Comparison of ENCODE assay signal across 8 cellular contexts in the genomic region with DNA sequence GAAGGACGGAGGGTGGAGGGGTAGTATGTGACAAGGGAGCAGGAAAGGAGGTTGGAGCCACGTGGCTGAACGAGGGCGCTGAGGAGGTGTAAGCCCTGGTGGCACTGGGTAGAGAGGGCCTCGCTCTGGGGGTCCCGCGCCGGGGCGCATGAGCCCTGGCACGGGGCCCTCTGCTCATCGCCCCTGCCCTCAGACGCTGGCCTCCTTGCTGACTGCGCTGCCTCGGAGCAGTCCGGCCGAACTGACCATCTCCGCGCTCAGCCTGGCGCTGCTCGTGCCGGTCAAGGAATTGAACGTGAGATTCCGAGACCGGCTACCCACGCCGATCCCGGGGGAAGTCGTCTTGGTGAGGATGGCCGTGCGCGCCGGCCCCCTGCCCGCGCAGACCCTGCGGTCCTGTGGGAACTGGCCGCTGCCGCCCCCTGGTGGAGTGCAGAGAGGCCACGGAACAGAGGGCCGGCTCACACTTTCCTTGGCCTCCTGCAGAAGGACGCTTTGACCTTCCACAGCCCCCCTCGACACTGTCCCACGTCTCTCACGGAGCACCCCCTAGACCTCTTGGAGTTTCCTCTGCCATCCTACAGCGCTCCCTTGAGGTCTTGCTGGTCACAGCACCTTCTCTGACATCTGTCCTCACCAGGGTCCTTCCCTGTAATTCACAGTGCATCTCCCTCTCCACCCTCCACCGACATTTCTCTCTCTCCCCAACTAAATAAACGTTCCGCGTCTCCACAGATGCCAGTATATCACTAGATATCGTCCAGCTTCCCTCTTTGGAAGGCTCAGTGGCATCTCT. TPM values are rescaled to one million over a fixed set of nuclear protein-coding genes. Genes with fewer than 3 reads are reported as not detected.
DNase-seq lines count a peak whose midpoint lies in the region; ATAC-seq and TF ChIP-seq lines count a peak whose summit lies in the region.

No MANE protein-coding gene starts in this region.

- H3K4me1 ChIP-seq in BLaER1 treated with 17β-estradiol and CSF1 and Interleukin-3, amounts not matched to agents 10 nM and 100 nM: peaks cover 18 to 32% (median 26%) of the 10 kb centered on the region in 10 experiments
- H3K4me1 ChIP-seq in neural progenitor cell (peaks cover 18% of the 10 kb centered on the region), aorta (ENCODE audit: control insufficient read depth in 1 of 2, insufficient read depth in 2 of 2, low read length in 2 of 2) (no peaks in the 10 kb centered on the region)

- H3K27me3 ChIP-seq in BLaER1 treated with 17β-estradiol and CSF1 and Interleukin-3, amounts not matched to agents 10 nM and 100 nM: peaks cover 91 to 97% (median 96%) of the 10 kb centered on the region in 11 experiments
- H3K27me3 ChIP-seq in neural progenitor cell: peaks cover 100% of the 10 kb centered on the region
- H3K27me3 ChIP-seq in aorta (ENCODE audit: control insufficient read depth in 1 of 2, insufficient read depth in 2 of 2, low read length in 1 of 2): no peaks in the 10 kb centered on the region

- TF ChIP-seq CTCF in fibroblast of villous mesenchyme (IDR thresholded peaks at IDR 0.05; ENCODE audit: insufficient read depth, low read depth, low read length) (peak; percentile 90), neural progenitor cell (IDR thresholded peaks at IDR 0.05) (peak; percentile 86)

- H3K9me3 ChIP-seq in BLaER1 treated with 17β-estradiol and CSF1 and Interleukin-3, amounts not matched to agents 10 nM and 100 nM (replicated peaks in 1 of 11): peaks cover 0 to 9% (median 0%) of the 10 kb centered on the region in 11 experiments; a peak in 2 of 22 replicates
- H3K9me3 ChIP-seq in neural progenitor cell (ENCODE audit: low read depth) (no peaks in the 10 kb centered on the region), aorta (ENCODE audit: control insufficient read depth, low read length) (no peaks in the 10 kb centered on the region)

- peaks cover 91% of the 10 kb centered on the region for H3K27me3 Mint-ChIP-seq in activated T-helper 1 cell treated with anti-CD3 and anti-CD28 coated beads, Interleukin-12 subunit alpha, Interleukin-12 subunit beta, Interleukin-2, Interleukin-4 antibody, amounts not matched to agents 30 ng/mL and 10 ng/mL and 1 ng/mL, durations not matched to agents 14 hours and 24 hours and 36 hours (ENCODE audit: insufficient read depth)
- H3K27me3 Mint-ChIP-seq in neural progenitor cell (ENCODE audit: insufficient read depth, low read depth): peaks cover 60% of the 10 kb centered on the region

- 0 out of 22 replicates have a peak overlapping the region, but pooled peaks of 2 of the 11 experiments have one; percentile 11 to 15 for H3K9ac ChIP-seq in BLaER1 treated with 17β-estradiol and CSF1 and Interleukin-3, amounts not matched to agents 10 nM and 100 nM
- no peak overlapping the region for H3K9ac ChIP-seq in neural progenitor cell

- no peaks in the 10 kb centered on the region for H3K79me2 ChIP-seq in neural progenitor cell (ENCODE audit: low read depth)

- WGBS in aorta, 2 donors: 3 to 6% methylated on average over 40 to 49 of the region's 49 CpGs

- peak overlapping the region; percentile 30 to 89 (median 72) for H3K4me2 ChIP-seq in BLaER1 treated with 17β-estradiol and CSF1 and Interleukin-3, amounts not matched to agents 10 nM and 100 nM
- peak overlapping the region; percentile 99 for H3K4me2 ChIP-seq in neural progenitor cell

- DNase-seq in NCI-H460 (ENCODE audit: extremely low read depth, low read depth): peak; percentile 46
- DNase-seq in activated T-helper 1 cell treated with anti-CD3 and anti-CD28 coated beads, Interleukin-12 subunit alpha, Interleukin-12 subunit beta, Interleukin-2, Interleukin-4 antibody, amounts not matched to agents 30 ng/mL and 10 ng/mL and 1 ng/mL, durations not matched to agents 14 hours and 24 hours and 36 hours (ENCODE audit: low spot score): peak; percentile 48
- DNase-seq in fibroblast of villous mesenchyme (ENCODE audit: low read depth): no peak
- DNase-seq in neural progenitor cell (ENCODE audit: low spot score): peak; percentile 81
- DNase-seq in aorta: peak; percentile 71 to 92

- H3K27ac Mint-ChIP-seq in activated T-helper 1 cell treated with anti-CD3 and anti-CD28 coated beads, Interleukin-12 subunit alpha, Interleukin-12 subunit beta, Interleukin-2, Interleukin-4 antibody, amounts not matched to agents 30 ng/mL and 10 ng/mL and 1 ng/mL, durations not matched to agents 14 hours and 24 hours and 36 hours: no peak overlapping the region
- H3K27ac Mint-ChIP-seq in neural progenitor cell: no peak overlapping the region

- H3K4me3 Mint-ChIP-seq in activated T-helper 1 cell treated with anti-CD3 and anti-CD28 coated beads, Interleukin-12 subunit alpha, Interleukin-12 subunit beta, Interleukin-2, Interleukin-4 antibody, amounts not matched to agents 30 ng/mL and 10 ng/mL and 1 ng/mL, durations not matched to agents 14 hours and 24 hours and 36 hours: peak overlapping the region; percentile 80
- H3K4me3 Mint-ChIP-seq in neural progenitor cell: peak overlapping the region; percentile 83

- ATAC-seq in GM21529 (IDR thresholded peaks at IDR 0.05; ENCODE audit: unreplicated experiment): peak; percentile 52
- ATAC-seq in aorta (ENCODE audit: low FRiP score): peak; percentile 80
- ATAC-seq in HG02840 (IDR thresholded peaks at IDR 0.05; ENCODE audit: low FRiP score, unreplicated experiment): no peak

- H4K20me1 ChIP-seq in BLaER1 treated with 17β-estradiol and CSF1 and Interleukin-3, amounts not matched to agents 10 nM and 100 nM: peaks cover 0 to 36% (median 19%) of the 10 kb centered on the region in 11 experiments; a peak in 13 of 22 replicates
- peaks cover 42% of the 10 kb centered on the region for H4K20me1 ChIP-seq in neural progenitor cell (ENCODE audit: low read depth)

- peak overlapping the region; percentile 8 to 54 (median 36); a peak in 16 of 20 replicates for H3K4me3 ChIP-seq in BLaER1 treated with 17β-estradiol and CSF1 and Interleukin-3, amounts not matched to agents 10 nM and 100 nM
- peak overlapping the region; percentile 32 for H3K4me3 ChIP-seq in fibroblast of villous mesenchyme (ENCODE audit: low read depth, low read length)
- H3K4me3 ChIP-seq in neural progenitor cell: peak overlapping the region; percentile 50
- H3K4me3 ChIP-seq in aorta (ENCODE audit: low read length in 2 of 2): peak overlapping the region in 1 of 2 donors; percentile 14

- H3K36me3 Mint-ChIP-seq in activated T-helper 1 cell treated with anti-CD3 and anti-CD28 coated beads, Interleukin-12 subunit alpha, Interleukin-12 subunit beta, Interleukin-2, Interleukin-4 antibody, amounts not matched to agents 30 ng/mL and 10 ng/mL and 1 ng/mL, durations not matched to agents 14 hours and 24 hours and 36 hours (ENCODE audit: low read depth): no peaks in the 10 kb centered on the region
- H3K36me3 Mint-ChIP-seq in neural progenitor cell: peaks cover 17% of the 10 kb centered on the region

- no peaks in the 10 kb centered on the region for H3K9me3 Mint-ChIP-seq in activated T-helper 1 cell treated with anti-CD3 and anti-CD28 coated beads, Interleukin-12 subunit alpha, Interleukin-12 subunit beta, Interleukin-2, Interleukin-4 antibody, amounts not matched to agents 30 ng/mL and 10 ng/mL and 1 ng/mL, durations not matched to agents 14 hours and 24 hours and 36 hours
- peaks cover under 1% of the 10 kb centered on the region for H3K9me3 Mint-ChIP-seq in neural progenitor cell

- H3K4me1 Mint-ChIP-seq in activated T-helper 1 cell treated with anti-CD3 and anti-CD28 coated beads, Interleukin-12 subunit alpha, Interleukin-12 subunit beta, Interleukin-2, Interleukin-4 antibody, amounts not matched to agents 30 ng/mL and 10 ng/mL and 1 ng/mL, durations not matched to agents 14 hours and 24 hours and 36 hours (ENCODE audit: low read depth): peaks cover 23% of the 10 kb centered on the region
- H3K4me1 Mint-ChIP-seq in neural progenitor cell: peaks cover 18% of the 10 kb centered on the region

- H2AFZ ChIP-seq in neural progenitor cell (replicated peaks): peak overlapping the region; percentile 65

- H3K36me3 ChIP-seq in BLaER1 treated with 17β-estradiol and CSF1 and Interleukin-3, amounts not matched to agents 10 nM and 100 nM: no peaks in the 10 kb centered on the region
- H3K36me3 ChIP-seq in neural progenitor cell: no peaks in the 10 kb centered on the region
- no peaks in the 10 kb centered on the region for H3K36me3 ChIP-seq in aorta (ENCODE audit: control insufficient read depth in 1 of 2, insufficient read depth in 2 of 2, low read length in 1 of 2)

- intact Hi-C loops in activated T-helper 1 cell treated with anti-CD3 and anti-CD28 coated beads, Interleukin-12 subunit alpha, Interleukin-12 subunit beta, Interleukin-2, Interleukin-4 antibody, amounts not matched to agents 30 ng/mL and 10 ng/mL and 1 ng/mL, durations not matched to agents 14 hours and 24 hours and 36 hours (cut with micrococcal nuclease): loop anchor here (1.0 to 10.0 kb wide), 7 partner anchors 8 to 377 kb away; partner anchors contain the start of genes ARHGEF25, B4GALNT1, GLI1 and PIP4K2C
- intact Hi-C loops in aorta (cut with DNase I): loop anchor here (1.0 to 2.0 kb wide), 2 partner anchors 38 to 39 kb away; no protein-coding TSS in a partner anchor

- H3F3A ChIP-seq in neural progenitor cell (ENCODE audit: low read depth): no peaks in the 10 kb centered on the region

- H3K27ac ChIP-seq in BLaER1 treated with 17β-estradiol and CSF1 and Interleukin-3, amounts not matched to agents 10 nM and 100 nM: no peak overlapping the region
- H3K27ac ChIP-seq in neural progenitor cell (no peak overlapping the region), aorta (ENCODE audit: low read depth in 1 of 2, low read length in 2 of 2) (no peak overlapping the region)

RNA-seq across cellular contexts. Expression of gene ARHGEF25, which starts 10.5 kb away (rescaled TPM):
- total RNA-seq in NCI-H460 (2014; rRNA removed; shearing (Covaris generic)): 9.2 and 13.1 TPM in 2 replicates
- polyA plus RNA-seq in NCI-H460 (2014; cell fraction: nucleus; rRNA removed): 34.0 and 37.4 TPM in 2 replicates
- total RNA-seq in activated T-helper 1 cell treated with anti-CD3 and anti-CD28 coated beads, Interleukin-12 subunit alpha, Interleukin-12 subunit beta, Interleukin-2, Interleukin-4 antibody, amounts not matched to agents 30 ng/mL and 10 ng/mL and 1 ng/mL, durations not matched to agents 14 hours and 24 hours and 36 hours: 0.60 and 1.5 TPM in 2 replicates
- total RNA-seq in fibroblast of villous mesenchyme (28.0 and 48.4 TPM in 2 replicates), neural progenitor cell (ENCODE audit: low replicate concordance) (17.3 and 27.3 TPM in 2 replicates), aorta (10 to 100 TPM; 72.0 to 73.0 TPM)
- polyA plus RNA-seq in aorta: 100 to 1,000 TPM in 1 of 2 donors, 10 to 100 TPM in 1; 65.6 to 253 TPM

RNA-seq across cellular contexts. Expression of gene B4GALNT1, which starts 11.3 kb away (rescaled TPM):
- 43.1 and 46.4 TPM in 2 replicates for total RNA-seq in NCI-H460 (2014; rRNA removed; shearing (Covaris generic))
- polyA plus RNA-seq in NCI-H460 (2014; cell fraction: nucleus; rRNA removed): 142 and 146 TPM in 2 replicates
- total RNA-seq in activated T-helper 1 cell treated with anti-CD3 and anti-CD28 coated beads, Interleukin-12 subunit alpha, Interleukin-12 subunit beta, Interleukin-2, Interleukin-4 antibody, amounts not matched to agents 30 ng/mL and 10 ng/mL and 1 ng/mL, durations not matched to agents 14 hours and 24 hours and 36 hours: 4.4 and 4.6 TPM in 2 replicates
- total RNA-seq in fibroblast of villous mesenchyme (3.0 and 5.2 TPM in 2 replicates), neural progenitor cell (ENCODE audit: low replicate concordance) (0.28 and 1.1 TPM in 2 replicates), aorta (1 to 10 TPM; 5.9 to 6.5 TPM)
- 1 to 10 TPM; 1.0 to 2.9 TPM for polyA plus RNA-seq in aorta

RNA-seq across cellular contexts. Expression of gene DTX3, which starts 17.1 kb away (rescaled TPM):
- total RNA-seq in NCI-H460 (2014; rRNA removed; shearing (Covaris generic)): 22.0 and 27.4 TPM in 2 replicates
- polyA plus RNA-seq in NCI-H460 (2014; cell fraction: nucleus; rRNA removed): 22.3 and 38.6 TPM in 2 replicates
- total RNA-seq in activated T-helper 1 cell treated with anti-CD3 and anti-CD28 coated beads, Interleukin-12 subunit alpha, Interleukin-12 subunit beta, Interleukin-2, Interleukin-4 antibody, amounts not matched to agents 30 ng/mL and 10 ng/mL and 1 ng/mL, durations not matched to agents 14 hours and 24 hours and 36 hours: 16.8 and 18.5 TPM in 2 replicates
- total RNA-seq in fibroblast of villous mesenchyme: 19.0 and 22.9 TPM in 2 replicates
- total RNA-seq in neural progenitor cell (ENCODE audit: low replicate concordance): 56.4 and 67.9 TPM in 2 replicates
- total RNA-seq in aorta: 10 to 100 TPM; 47.2 to 47.4 TPM
- polyA plus RNA-seq in aorta: 100 to 1,000 TPM in 1 of 2 donors, 10 to 100 TPM in 1; 14.0 to 123 TPM

RNA-seq across cellular contexts. Expression of gene PIP4K2C, which starts 30.7 kb away (rescaled TPM):
- total RNA-seq in NCI-H460 (2014; rRNA removed; shearing (Covaris generic)): 34.6 and 39.8 TPM in 2 replicates
- polyA plus RNA-seq in NCI-H460 (2014; cell fraction: nucleus; rRNA removed): 88.6 and 89.7 TPM in 2 replicates
- total RNA-seq in activated T-helper 1 cell treated with anti-CD3 and anti-CD28 coated beads, Interleukin-12 subunit alpha, Interleukin-12 subunit beta, Interleukin-2, Interleukin-4 antibody, amounts not matched to agents 30 ng/mL and 10 ng/mL and 1 ng/mL, durations not matched to agents 14 hours and 24 hours and 36 hours: 22.8 and 25.7 TPM in 2 replicates
- total RNA-seq in fibroblast of villous mesenchyme (21.3 and 33.2 TPM in 2 replicates), neural progenitor cell (ENCODE audit: low replicate concordance) (15.5 and 23.4 TPM in 2 replicates), aorta (10 to 100 TPM; 25.1 to 28.4 TPM)
- polyA plus RNA-seq in aorta: 10 to 100 TPM; 14.5 to 27.0 TPM
